Comparison of ENCODE assay signal across 15 cellular contexts in genomic region chr20:49270177-49270576, GRCh38. TPM values are rescaled to one million over a fixed set of nuclear protein-coding genes. Genes with fewer than 3 reads are reported as not detected.
DNase-seq lines count a peak whose midpoint lies in the region; ATAC-seq and TF ChIP-seq lines count a peak whose summit lies in the region.
"Had no signal": no experiment of that assay in that cellular context is flagged by ENCODE, and none has a peak within 500 bp of the region (broad histone marks: within the 10 kb centered on the region; RNA-seq: fewer than 3 reads in every experiment).

No MANE protein-coding gene starts in this region.

- peaks cover 6% of the 10 kb centered on the region; the same call in 1 of the 2 replicates for H3K4me1 ChIP-seq in Caco-2

- DNase-seq in AG08395 (ENCODE audit: low spot score) (peak; percentile 87), Caco-2 (peak in 1 of 2 experiments; percentile 30), T-cell (no peak), fibroblast of villous mesenchyme (ENCODE audit: low read depth) (peak; percentile 75), progenitor cell of endocrine pancreas (ENCODE audit: low spot score, unreplicated experiment) (no peak)
- DNase-seq: amygdala; islet precursor cell; NCI-H82; ovary; stimulated activated CD4-positive, alpha-beta T cell treated with anti-CD3 and anti-CD28 coated beads, Interleukin-2, amount 100 ng/mL, for 24 hours; T1000 had no signal

- H3K27ac Mint-ChIP-seq in Caco-2 (ENCODE audit: unreplicated experiment) (no peak overlapping the region), T-cell (peak overlapping the region in 1 of 2 donors; percentile 30), progenitor cell of endocrine pancreas (no peak overlapping the region)

- intact Hi-C loops in Caco-2 (cut with micrococcal nuclease; ENCODE audit: unreplicated experiment): no loop called here

- no peak for ATAC-seq in T-cell (replicated peaks in 1 of 4)
- no peak for ATAC-seq in GM18858 (IDR thresholded peaks at IDR 0.05; ENCODE audit: unreplicated experiment)
- ATAC-seq in HG03175 (IDR thresholded peaks at IDR 0.05; ENCODE audit: unreplicated experiment): no peak
- ATAC-seq in activated CD4-positive, CD25-positive, alpha-beta regulatory T cell treated with anti-CD3 and anti-CD28 coated beads, Interleukin-2, amount 50 U/mL, for 24 hours: no peak

- H3K9me3 ChIP-seq in Caco-2: no peaks in the 10 kb centered on the region
- H3K9me3 ChIP-seq: ovary, tibial nerve had no signal

- no peak overlapping the region for H3K4me3 ChIP-seq in Caco-2 (ENCODE audit: low read depth, low read length)
- peak overlapping the region; percentile 22 for H3K4me3 ChIP-seq in fibroblast of villous mesenchyme (ENCODE audit: low read depth, low read length)
- H3K4me3 ChIP-seq: ovary, tibial nerve had no signal

- POLR2A ChIA-PET in Caco-2 (lab: Charles Lee): no interaction called here
- POLR2A ChIA-PET in T-cell (lab: Charles Lee): interaction anchor here in 1 of 2 donors (0.6 kb wide), 1 partner anchor 197 kb away, joined by 3 read pairs; no protein-coding TSS in a partner anchor

- CTCF ChIA-PET in Caco-2 (lab: Charles Lee) (no interaction called here), T-cell (lab: Charles Lee) (interaction anchor here in 1 of 2 donors (1.4 kb wide), 1 partner anchor 24 kb away, joined by 3 read pairs; no protein-coding TSS in a partner anchor)

- H3K27me3 ChIP-seq in Caco-2 (replicated peaks; ENCODE audit: control insufficient read depth, insufficient read depth, low read length): no peaks in the 10 kb centered on the region
- H3K27me3 ChIP-seq: ovary, tibial nerve had no signal

- H3K9me3 Mint-ChIP-seq in Caco-2 (ENCODE audit: unreplicated experiment): no peaks in the 10 kb centered on the region
- H3K9me3 Mint-ChIP-seq in T-cell: peaks cover 0 to 4% (median 4%) of the 10 kb centered on the region in 3 donors
- peaks cover 7% of the 10 kb centered on the region for H3K9me3 Mint-ChIP-seq in progenitor cell of endocrine pancreas (ENCODE audit: low read depth)

- no peaks in the 10 kb centered on the region for H3K27me3 Mint-ChIP-seq in Caco-2 (ENCODE audit: insufficient read depth, unreplicated experiment)
- no peaks in the 10 kb centered on the region for H3K27me3 Mint-ChIP-seq in T-cell
- H3K27me3 Mint-ChIP-seq in progenitor cell of endocrine pancreas: no peaks in the 10 kb centered on the region

- BruUV-seq in Caco-2 (replicated peaks; lab: Mats Ljungman, UMichigan): TSS peak; percentile 1

- H3K4me3 Mint-ChIP-seq in Caco-2 (ENCODE audit: unreplicated experiment) (no peak overlapping the region), T-cell (peak overlapping the region; percentile 67 to 72 (median 69)), progenitor cell of endocrine pancreas (ENCODE audit: low read depth) (no peak overlapping the region)

- H3K4me1 Mint-ChIP-seq in Caco-2 (ENCODE audit: low read depth, unreplicated experiment) (peaks cover 7% of the 10 kb centered on the region), T-cell (peaks cover 72 to 81% (median 75%) of the 10 kb centered on the region in 3 donors), progenitor cell of endocrine pancreas (ENCODE audit: low read depth) (peaks cover 8% of the 10 kb centered on the region)

- H3K36me3 ChIP-seq in Caco-2 (ENCODE audit: control insufficient read depth, insufficient read depth, low read length): peaks cover 4% of the 10 kb centered on the region
- H3K36me3 ChIP-seq: ovary had no signal

- no peak for TF ChIP-seq CTCF in Caco-2 (IDR thresholded peaks at IDR 0.05; ENCODE audit: insufficient read depth in 1 of 2, low read depth in 1 of 2, low read length in 1 of 2, severe bottlenecking in 1 of 2, unreplicated experiment in 1 of 2)
- no peak for TF ChIP-seq CTCF in fibroblast of villous mesenchyme (IDR thresholded peaks at IDR 0.05; ENCODE audit: insufficient read depth, low read depth, low read length)
- TF ChIP-seq CTCF in progenitor cell of endocrine pancreas (IDR thresholded peaks at IDR 0.05; ENCODE audit: unreplicated experiment): no peak

- peaks cover 88% of the 10 kb centered on the region for H3K36me3 Mint-ChIP-seq in Caco-2 (ENCODE audit: insufficient read depth, unreplicated experiment)
- peaks cover 60% of the 10 kb centered on the region for H3K36me3 Mint-ChIP-seq in T-cell
- peaks cover 33% of the 10 kb centered on the region for H3K36me3 Mint-ChIP-seq in progenitor cell of endocrine pancreas (ENCODE audit: insufficient read depth)

RNA-seq across cellular contexts. Expression of gene ZNFX1, which starts 7.7 kb away (rescaled TPM):
- total RNA-seq in Caco-2 (2022) (34.0 and 34.7 TPM in 2 replicates), T-cell (10 to 100 TPM; 53.8 to 72.2 (median 64.7) TPM), fibroblast of villous mesenchyme (39.3 and 56.6 TPM in 2 replicates), progenitor cell of endocrine pancreas (10.0 and 10.7 TPM in 2 replicates)

RNA-seq across cellular contexts. Expression of gene DDX27, which starts 51.0 kb away (rescaled TPM):
- total RNA-seq in Caco-2 (2022) (146 and 148 TPM in 2 replicates), T-cell (10 to 100 TPM; 57.7 to 92.3 (median 59.2) TPM), fibroblast of villous mesenchyme (28.7 and 33.2 TPM in 2 replicates), progenitor cell of endocrine pancreas (41.7 and 46.0 TPM in 2 replicates)

Comparison
In these comparisons a context has a peak if more than half of its experiments do, and no peak if none do; other contexts are left out.
1. DNase-seq: peak in AG08395 (single experiment) and fibroblast of villous mesenchyme (single experiment); none in T-cell (0 of 34) and progenitor cell of endocrine pancreas (single experiment).
2. H3K4me3 Mint-ChIP-seq: peak in T-cell (3 of 3); none in Caco-2 (single experiment) and progenitor cell of endocrine pancreas (single experiment).